In genomic region chr2:28566441-28567075, GRCh38 we compare ENCODE assay signal across 1 cellular context.
TF ChIP-seq lines count a peak whose summit lies in the region.

No MANE protein-coding gene starts in this region.

TF ChIP-seq in HepG2, 621 proteins besides CTCF, POLR2A, EP300 and RAD21 (continued from another document and continues in another):
- peak; percentile 50 for TF ChIP-seq PHF8 (CRISPR knock-in tag; IDR thresholded peaks at IDR 0.05)
- TF ChIP-seq SOX13 (IDR thresholded peaks at IDR 0.05), result no peak
- peak in 1 of 2 experiments; percentile 30; a peak in 1 of 4 replicates for TF ChIP-seq SOX13 (CRISPR knock-in tag; conservative IDR thresholded peaks at IDR 0.05 in 1 of 2, IDR thresholded peaks at IDR 0.05 in 1 of 2)
- TF ChIP-seq CREB3 (CRISPR knock-in tag; IDR thresholded peaks at IDR 0.05), result no peak
- peak; percentile 73; the same call in 1 of the 2 replicates for TF ChIP-seq IRF9 (CRISPR knock-in tag; IDR thresholded peaks at IDR 0.05; ENCODE audit: borderline replicate concordance)
- TF ChIP-seq ZNF530 (CRISPR knock-in tag; IDR thresholded peaks at IDR 0.05; ENCODE audit: low read depth), result no peak
- TF ChIP-seq ZNF547 (CRISPR knock-in tag; IDR thresholded peaks at IDR 0.05), result no peak
- TF ChIP-seq STAT6 (CRISPR knock-in tag; IDR thresholded peaks at IDR 0.05; ENCODE audit: borderline replicate concordance), result no peak
- TF ChIP-seq PHF21A (CRISPR knock-in tag; IDR thresholded peaks at IDR 0.05), result peak; percentile 36; the same call in 1 of the 2 replicates
- TF ChIP-seq ZNF784 (CRISPR knock-in tag; IDR thresholded peaks at IDR 0.05; ENCODE audit: borderline replicate concordance), result no peak
- no peak for TF ChIP-seq ZBTB7A (CRISPR knock-in tag; IDR thresholded peaks at IDR 0.05)
- TF ChIP-seq ZSCAN9 (CRISPR knock-in tag; IDR thresholded peaks at IDR 0.05; ENCODE audit: borderline replicate concordance), result peak; percentile 86; the same call in 1 of the 2 replicates
- no peak for TF ChIP-seq ZNF709 (CRISPR knock-in tag; IDR thresholded peaks at IDR 0.05)
- 0 out of 2 replicates have a peak, but pooled peaks have one; percentile 33 for TF ChIP-seq ZNF747 (CRISPR knock-in tag; IDR thresholded peaks at IDR 0.05; ENCODE audit: borderline replicate concordance)
- peak; percentile 48 for TF ChIP-seq TBL1XR1 (IDR thresholded peaks at IDR 0.05; ENCODE audit: borderline replicate concordance, low read length, partially characterized antibody)
- TF ChIP-seq TP53 (CRISPR knock-in tag; conservative IDR thresholded peaks at IDR 0.05), result no peak
- TF ChIP-seq CEBPG (CRISPR knock-in tag; IDR thresholded peaks at IDR 0.05), result peak; percentile 42
- peak; percentile 33 for TF ChIP-seq ZFP36 (IDR thresholded peaks at IDR 0.05; ENCODE audit: borderline replicate concordance, low read depth, low read length, partially characterized antibody)
- TF ChIP-seq NFYC (CRISPR knock-in tag; IDR thresholded peaks at IDR 0.05), result no peak
- TF ChIP-seq ZNF17 (CRISPR knock-in tag; IDR thresholded peaks at IDR 0.05), result no peak
- peak; percentile 63; the same call in 1 of the 2 replicates for TF ChIP-seq HOXA3 (CRISPR knock-in tag; IDR thresholded peaks at IDR 0.05)
- TF ChIP-seq ZNF75D (CRISPR knock-in tag; IDR thresholded peaks at IDR 0.05; ENCODE audit: borderline replicate concordance), result 0 out of 2 replicates have a peak, but pooled peaks have one; percentile 25
- TF ChIP-seq ZNF607 (CRISPR knock-in tag; IDR thresholded peaks at IDR 0.05; ENCODE audit: borderline replicate concordance), result 0 out of 2 replicates have a peak, but pooled peaks have one; percentile 38
- no peak for TF ChIP-seq HOXA5 (CRISPR knock-in tag; IDR thresholded peaks at IDR 0.05)
- TF ChIP-seq BATF2 (CRISPR knock-in tag; IDR thresholded peaks at IDR 0.05), result no peak
- TF ChIP-seq AGO1 (IDR thresholded peaks at IDR 0.05; ENCODE audit: low read depth, low read length, poor library complexity, severe bottlenecking), result peak; percentile 48
- TF ChIP-seq KDM5A (IDR thresholded peaks at IDR 0.05; ENCODE audit: borderline replicate concordance, low read length), result no peak
- TF ChIP-seq MAZ (IDR thresholded peaks at IDR 0.05; ENCODE audit: borderline replicate concordance, low read depth, low read length), result peak; percentile 46; the same call in 1 of the 2 replicates
- TF ChIP-seq MAZ (CRISPR knock-in tag; IDR thresholded peaks at IDR 0.05; ENCODE audit: low read depth), result peak; percentile 51; the same call in 1 of the 2 replicates
- TF ChIP-seq ATF3 (CRISPR knock-in tag; IDR thresholded peaks at IDR 0.05), result 0 out of 2 replicates have a peak, but pooled peaks have one; percentile 49
- TF ChIP-seq ZSCAN20 (CRISPR knock-in tag; IDR thresholded peaks at IDR 0.05; ENCODE audit: borderline replicate concordance), result no peak
- TF ChIP-seq ZNF225 (CRISPR knock-in tag; IDR thresholded peaks at IDR 0.05), result no peak
- 0 out of 2 replicates have a peak, but pooled peaks have one; percentile 56 for TF ChIP-seq KMT2A (CRISPR knock-in tag; IDR thresholded peaks at IDR 0.05)
- no peak for TF ChIP-seq ZNF329 (CRISPR knock-in tag; IDR thresholded peaks at IDR 0.05; ENCODE audit: low read depth)
- TF ChIP-seq SYNCRIP (IDR thresholded peaks at IDR 0.05; ENCODE audit: insufficient read depth, low read depth, low read length), result no peak
- TF ChIP-seq ZNF367 (CRISPR knock-in tag; IDR thresholded peaks at IDR 0.05; ENCODE audit: borderline replicate concordance), result no peak
- TF ChIP-seq NCOA5 (CRISPR knock-in tag; IDR thresholded peaks at IDR 0.05), result no peak
- 0 out of 2 replicates have a peak, but pooled peaks have one; percentile 38 for TF ChIP-seq ZBTB7B (CRISPR knock-in tag; IDR thresholded peaks at IDR 0.05)
- TF ChIP-seq GATAD1 (CRISPR knock-in tag; IDR thresholded peaks at IDR 0.05), result peak; percentile 42; the same call in 1 of the 2 replicates
- TF ChIP-seq PRMT3 (CRISPR knock-in tag; IDR thresholded peaks at IDR 0.05; ENCODE audit: borderline replicate concordance, low read depth), result no peak
- TF ChIP-seq DNMT3B (CRISPR knock-in tag; conservative IDR thresholded peaks at IDR 0.05), result no peak
- TF ChIP-seq ZNF891 (CRISPR knock-in tag; IDR thresholded peaks at IDR 0.05), result peak; percentile 71
- TF ChIP-seq ZNF609 (CRISPR knock-in tag; IDR thresholded peaks at IDR 0.05; ENCODE audit: borderline replicate concordance), result no peak
- TF ChIP-seq TAF1 (CRISPR knock-in tag; IDR thresholded peaks at IDR 0.05), result peak; percentile 26; the same call in 1 of the 2 replicates
- no peak for TF ChIP-seq ZNF484 (CRISPR knock-in tag; IDR thresholded peaks at IDR 0.05; ENCODE audit: borderline replicate concordance, low read depth)
- no peak for TF ChIP-seq PRDM15 (CRISPR knock-in tag; IDR thresholded peaks at IDR 0.05)
- TF ChIP-seq PBX3 (CRISPR knock-in tag; IDR thresholded peaks at IDR 0.05; ENCODE audit: borderline replicate concordance), result no peak
- peak; percentile 73 for TF ChIP-seq HOMEZ (CRISPR knock-in tag; IDR thresholded peaks at IDR 0.05; ENCODE audit: low read depth)
